Comparison of ENCODE assay signal across 7 cellular contexts in genomic region chr13:26971990-26972888, GRCh38.
DNase-seq lines count a peak whose midpoint lies in the region; ATAC-seq, FAIRE-seq and TF ChIP-seq lines count a peak whose summit lies in the region.

No MANE protein-coding gene starts in this region.

- H3K9me3 ChIP-seq in Peyer's patch (no peaks in the 10 kb centered on the region), GM12878 (replicated peaks; ENCODE audit: control insufficient read depth, insufficient read depth, low read length) (no peaks in the 10 kb centered on the region)

- FAIRE-seq in GM12878 (lab: Jason Lieb, UNC) = no peak

- WGBS in GM12878 (ENCODE audit: insufficient coverage, insufficient replicate concordance, low lambda C conversion rate, missing lambda C conversion rate) = 34% methylated on average over 9 of the region's 10 CpGs

- peak; percentile 84 for ATAC-seq in GM12878

- CTCF ChIA-PET in GM12878 (lab: Yijun Ruan, JAX) = interaction anchor here (0.6 to 1.5 kb wide), 12 partner anchors 13 to 854 kb away, joined by 3 to 12 read pairs (median 4); no protein-coding TSS in a partner anchor

- no peak overlapping the region for H3K9ac ChIP-seq in GM12878 (ENCODE audit: control insufficient read depth, insufficient read depth, low read length)

- TF ChIP-seq CTCF in GM13977 (IDR thresholded peaks at IDR 0.05; ENCODE audit: extremely low read depth, insufficient read depth, missing control alignments) = peak; percentile 62
- TF ChIP-seq CTCF in Peyer's patch (IDR thresholded peaks at IDR 0.05) = peak in 4 of 6 experiments; percentile 48 to 68 (median 64)
- peak; percentile 42 to 64 (median 46); a peak in 5 of 6 replicates for TF ChIP-seq CTCF in GM12878 (IDR thresholded peaks at IDR 0.05 in 2 of 3, conservative IDR thresholded peaks at IDR 0.05 in 1 of 3; ENCODE audit: control insufficient read depth in 2 of 3, extremely low read depth in 1 of 3, insufficient read depth in 1 of 3, low read depth in 3 of 3, low read length in 3 of 3)

- in situ Hi-C loops in GM13977 (cut with MboI; ENCODE audit: low pct_unique_long_range_greater_than_20kb, low sequenced_read_pairs, unreplicated experiment) = loop anchor here (10.0 kb wide), 1 partner anchor 313 kb away; no protein-coding TSS in a partner anchor
- in situ Hi-C loops in GM12878 (cut with MboI) = no loop called here

- POLR2A ChIA-PET in GM12878 (lab: Charles Lee) = interaction anchor here (0.6 kb wide), 1 partner anchor 237 kb away, joined by 3 read pairs; no protein-coding TSS in a partner anchor

- no TSS peak for BruUV-seq in GM12878 (replicated peaks; lab: Mats Ljungman, UMichigan)

- no peak for TF ChIP-seq RAD21 in GM12878 (IDR thresholded peaks at IDR 0.05; ENCODE audit: insufficient read depth, low read depth, low read length)

- no peak overlapping the region for H2AFZ ChIP-seq in GM12878 (ENCODE audit: control insufficient read depth, low read depth, low read length)

- RAD21 ChIA-PET in GM12878 (lab: Charles Lee; ENCODE audit: unreplicated experiment) = interaction anchor here (0.9 to 1.7 kb wide), 9 partner anchors 11 to 390 kb away, joined by 3 to 9 read pairs (median 3); no protein-coding TSS in a partner anchor

- H3K4me2 ChIP-seq in GM12878 (ENCODE audit: control insufficient read depth, insufficient read depth) = no peak overlapping the region

- intact Hi-C loops in GM12878 (cut with micrococcal nuclease; ENCODE audit: unreplicated experiment) = no loop called here

- H3K27ac ChIP-seq in Peyer's patch (peak overlapping the region in 2 of 4 donors; percentile 58 to 66), GM12878 (ENCODE audit: control insufficient read depth, insufficient read depth) (no peak overlapping the region)

- peak; percentile 34 for DNase-seq in GM13977 (ENCODE audit: low spot score)
- DNase-seq in LHCN-M2 (ENCODE audit: low read depth) = peak; percentile 34
- peak; percentile 39 to 83 (median 82) for DNase-seq in Peyer's patch
- no peak for DNase-seq in GM12878 (ENCODE audit: low read depth, low spot score)
- DNase-seq in mucosa of gallbladder (ENCODE audit: low spot score) = peak; percentile 44
- no peak for DNase-seq in KG1 (lab: John Stamatoyannopoulos, UW)
- DNase-seq in putamen (ENCODE audit: low spot score) = no peak

- H3K27me3 ChIP-seq in Peyer's patch = no peaks in the 10 kb centered on the region
- H3K27me3 ChIP-seq in GM12878 (replicated peaks in 1 of 2; ENCODE audit: control insufficient read depth in 2 of 2, insufficient read depth in 2 of 2, low read length in 1 of 2) = no peaks in the 10 kb centered on the region; a peak in 1 of 4 replicates

- no peaks in the 10 kb centered on the region for H3K79me2 ChIP-seq in GM12878 (ENCODE audit: control insufficient read depth, insufficient read depth, low read length)

- TF ChIP-seq POLR2A in Peyer's patch (IDR thresholded peaks at IDR 0.05) (peak in 1 of 2 donors; percentile 43), GM12878 (IDR thresholded peaks at IDR 0.05; ENCODE audit: low read depth, low read length) (no peak)

- H3K36me3 ChIP-seq in Peyer's patch = no peaks in the 10 kb centered on the region
- no peaks in the 10 kb centered on the region for H3K36me3 ChIP-seq in GM12878 (ENCODE audit: control insufficient read depth in 2 of 2, insufficient read depth in 2 of 2, low read length in 1 of 2)

- H4K20me1 ChIP-seq in GM12878 (ENCODE audit: control insufficient read depth, insufficient read depth) = no peaks in the 10 kb centered on the region

- peaks cover 0 to 34% (median 9%) of the 10 kb centered on the region in 4 donors for H3K4me1 ChIP-seq in Peyer's patch
- no peaks in the 10 kb centered on the region for H3K4me1 ChIP-seq in GM12878 (ENCODE audit: control insufficient read depth, insufficient read depth, low read length)

- no peak for TF ChIP-seq EP300 in GM12878 (IDR thresholded peaks at IDR 0.05; ENCODE audit: borderline replicate concordance in 1 of 2, control insufficient read depth in 1 of 2, low read depth in 2 of 2, low read length in 2 of 2)

- no peak overlapping the region for H3K4me3 ChIP-seq in Peyer's patch
- H3K4me3 ChIP-seq in GM12878 = no peak overlapping the region

- SMC1A ChIA-PET in GM12878 (lab: Charles Lee; ENCODE audit: uncharacterized antibody, unreplicated experiment) = interaction anchor here (1.0 to 1.3 kb wide), 5 partner anchors 13 to 314 kb away, joined by 3 to 4 read pairs (median 3); no protein-coding TSS in a partner anchor

TF ChIP-seq in GM12878, 131 proteins besides CTCF, POLR2A, EP300 and RAD21:
- TF ChIP-seq IKZF1 (conservative IDR thresholded peaks at IDR 0.05) (peak; percentile 27; the same call in 1 of the 2 replicates), GATAD2B (conservative IDR thresholded peaks at IDR 0.05; ENCODE audit: low read depth) (no peak), MYC (IDR thresholded peaks at IDR 0.05; ENCODE audit: insufficient read depth, insufficient read length, insufficient replicate concordance, low read length, severe bottlenecking) (no peak), ZZZ3 (IDR thresholded peaks at IDR 0.05; ENCODE audit: control insufficient read depth, insufficient read length, low read depth) (no peak), EZH2 (IDR thresholded peaks at IDR 0.05; ENCODE audit: borderline replicate concordance, control insufficient read depth, low read depth, low read length) (no peak), POLR2AphosphoS2 (IDR thresholded peaks at IDR 0.05; ENCODE audit: low read depth, low read length) (no peak), TCF12 (IDR thresholded peaks at IDR 0.05; ENCODE audit: low read depth, low read length) (0 out of 2 replicates have a peak, but pooled peaks have one; percentile 20), BCLAF1 (IDR thresholded peaks at IDR 0.05) (no peak)
- TF ChIP-seq, protein P1, sequence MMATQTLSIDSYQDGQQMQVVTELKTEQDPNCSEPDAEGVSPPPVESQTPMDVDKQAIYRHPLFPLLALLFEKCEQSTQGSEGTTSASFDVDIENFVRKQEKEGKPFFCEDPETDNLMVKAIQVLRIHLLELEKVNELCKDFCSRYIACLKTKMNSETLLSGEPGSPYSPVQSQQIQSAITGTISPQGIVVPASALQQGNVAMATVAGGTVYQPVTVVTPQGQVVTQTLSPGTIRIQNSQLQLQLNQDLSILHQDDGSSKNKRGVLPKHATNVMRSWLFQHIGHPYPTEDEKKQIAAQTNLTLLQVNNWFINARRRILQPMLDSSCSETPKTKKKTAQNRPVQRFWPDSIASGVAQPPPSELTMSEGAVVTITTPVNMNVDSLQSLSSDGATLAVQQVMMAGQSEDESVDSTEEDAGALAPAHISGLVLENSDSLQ (IDR thresholded peaks at IDR 0.05) = peak; percentile 59; the same call in 1 of the 2 replicates

Comparison
In these comparisons a context has a peak if more than half of its experiments do, and no peak if none do; other contexts are left out.
1. DNase-seq: peak in GM13977 (single experiment), LHCN-M2 (single experiment), Peyer's patch (3 of 3) and mucosa of gallbladder (single experiment); none in GM12878 (single experiment), KG1 (single experiment) and putamen (single experiment).
2. Peak in every context shown above with its lines, with median percentiles within 50 percentile points of each other: CTCF ChIP-seq.